ENCODE assay signal across 8 cellular contexts in the genomic region with DNA sequence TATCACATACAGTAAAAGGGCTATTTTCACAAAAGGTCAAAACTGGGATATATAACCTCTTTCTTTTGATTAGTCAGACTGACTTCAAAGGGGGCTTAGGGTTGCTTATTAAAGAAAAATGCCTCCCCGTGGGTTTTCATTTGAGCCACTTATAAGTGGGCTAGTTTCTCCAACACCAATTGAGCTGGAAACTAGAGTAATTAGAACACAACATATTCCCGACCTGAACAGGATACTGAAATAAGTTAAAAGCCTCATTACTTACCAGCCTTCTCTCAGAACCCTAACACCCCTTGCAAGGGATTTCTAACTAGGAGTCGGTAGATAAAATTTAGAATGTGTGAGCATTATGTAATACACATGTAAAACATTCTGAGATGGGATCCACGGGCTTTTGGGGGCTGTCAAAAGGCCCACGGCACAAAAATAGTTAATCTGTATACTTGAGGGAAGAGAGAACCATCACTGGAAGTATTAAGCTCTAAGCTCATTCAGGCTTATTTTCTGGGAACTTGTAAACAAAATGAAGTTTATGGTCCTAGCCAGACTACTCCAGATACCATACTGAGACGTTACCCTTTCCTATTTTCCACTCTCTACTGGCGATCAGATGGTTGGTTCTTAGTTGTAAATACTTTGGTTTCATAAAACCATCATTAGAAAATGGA. TPM values are rescaled to one million over a fixed set of nuclear protein-coding genes. Genes with fewer than 3 reads are reported as not detected.
A peak's percentile ranks its signal among the peaks of the same experiment; 100 is the strongest.
DNase-seq lines count a peak whose midpoint lies in the region; ATAC-seq and TF ChIP-seq lines count a peak whose summit lies in the region.

No MANE protein-coding gene starts in this region.

- no peak for DNase-seq in activated CD8-positive, alpha-beta memory T cell treated with anti-CD3 and anti-CD28 coated beads, Interleukin-2, amount 10 ng/mL, durations not matched to agents 7 days and 5 days
- DNase-seq in activated CD8-positive, alpha-beta memory T cell treated with anti-CD3 and anti-CD28 coated beads, Interleukin-2, amount 50 U/mL, for 48 hours: no peak
- no peak for DNase-seq in activated naive CD4-positive, alpha-beta T cell treated with anti-CD3 and anti-CD28 coated beads, Interleukin-2, amount 50 U/mL, for 72 hours (ENCODE audit: low spot score in 2 of 2)
- DNase-seq in tibial artery (no peak), NCI-H748 (lab: John Stamatoyannopoulos, UW; ENCODE audit: unreplicated experiment) (no peak), SKM-1 treated with dmso at 0.1 percent for 144 hours (lab: John Stamatoyannopoulos, UW; ENCODE audit: unreplicated experiment) (no peak)
- DNase-seq in stimulated activated CD4-positive, alpha-beta T cell treated with anti-CD3 and anti-CD28 coated beads, Interleukin-1b, Interleukin-23, amount 100 ng/mL, for 48 hours: no peak

- ATAC-seq in activated CD8-positive, alpha-beta memory T cell treated with anti-CD3 and anti-CD28 coated beads, Interleukin-2, amount 10 ng/mL, durations not matched to agents 7 days and 5 days: no peak
- no peak for ATAC-seq in activated naive CD4-positive, alpha-beta T cell treated with anti-CD3 and anti-CD28 coated beads, Interleukin-2, amount 50 U/mL, for 72 hours

- peak overlapping the region; percentile 100 for H3K27ac Mint-ChIP-seq in activated CD8-positive, alpha-beta memory T cell treated with anti-CD3 and anti-CD28 coated beads, Interleukin-2, amount 10 ng/mL, durations not matched to agents 7 days and 5 days
- peak overlapping the region; percentile 97 to 100 for H3K27ac Mint-ChIP-seq in activated naive CD4-positive, alpha-beta T cell treated with anti-CD3 and anti-CD28 coated beads, Interleukin-2, amount 50 U/mL, for 72 hours

- no peaks in the 10 kb centered on the region for H3K36me3 ChIP-seq in tibial artery

- peaks cover 66% of the 10 kb centered on the region for H3K4me1 Mint-ChIP-seq in activated CD8-positive, alpha-beta memory T cell treated with anti-CD3 and anti-CD28 coated beads, Interleukin-2, amount 10 ng/mL, durations not matched to agents 7 days and 5 days

- H3K27ac ChIP-seq in layer of hippocampus (ENCODE audit: low read depth, low read length) (peak overlapping the region; percentile 96), tibial artery (peak overlapping the region; percentile 90 to 97)

- CTCF ChIA-PET in activated CD8-positive, alpha-beta memory T cell treated with anti-CD3 and anti-CD28 coated beads, Interleukin-2, amount 10 ng/mL, durations not matched to agents 7 days and 5 days (lab: Charles Lee): interaction anchor here (0.7 to 4.2 kb wide), 12 partner anchors 15 to 89 kb away, joined by 3 to 58 read pairs (median 5); a partner anchor contains a TSS

- intact Hi-C loops in tibial artery (cut with DNase I; ENCODE audit: low total_unique reads): no loop called here

- no peaks in the 10 kb centered on the region for H3K9me3 ChIP-seq in tibial artery

- no peaks in the 10 kb centered on the region for H3K9me3 Mint-ChIP-seq in activated CD8-positive, alpha-beta memory T cell treated with anti-CD3 and anti-CD28 coated beads, Interleukin-2, amount 10 ng/mL, durations not matched to agents 7 days and 5 days (ENCODE audit: low read depth)
- H3K9me3 Mint-ChIP-seq in activated naive CD4-positive, alpha-beta T cell treated with anti-CD3 and anti-CD28 coated beads, Interleukin-2, amount 50 U/mL, for 72 hours: no peaks in the 10 kb centered on the region

- no peak for TF ChIP-seq CTCF in tibial artery (IDR thresholded peaks at IDR 0.05)

- peak overlapping the region; percentile 99 for H3K4me3 Mint-ChIP-seq in activated CD8-positive, alpha-beta memory T cell treated with anti-CD3 and anti-CD28 coated beads, Interleukin-2, amount 10 ng/mL, durations not matched to agents 7 days and 5 days

- no peaks in the 10 kb centered on the region for H3K27me3 Mint-ChIP-seq in activated CD8-positive, alpha-beta memory T cell treated with anti-CD3 and anti-CD28 coated beads, Interleukin-2, amount 10 ng/mL, durations not matched to agents 7 days and 5 days

- peak overlapping the region; percentile 60 to 83 for H3K4me3 ChIP-seq in tibial artery

- H3K36me3 Mint-ChIP-seq in activated CD8-positive, alpha-beta memory T cell treated with anti-CD3 and anti-CD28 coated beads, Interleukin-2, amount 10 ng/mL, durations not matched to agents 7 days and 5 days: peaks cover 17% of the 10 kb centered on the region
- H3K36me3 Mint-ChIP-seq in activated naive CD4-positive, alpha-beta T cell treated with anti-CD3 and anti-CD28 coated beads, Interleukin-2, amount 50 U/mL, for 72 hours: peaks cover 0 to 25% of the 10 kb centered on the region in 2 donors

- no peaks in the 10 kb centered on the region for H3K27me3 ChIP-seq in layer of hippocampus (ENCODE audit: control insufficient read depth, insufficient read depth, low read length)
- H3K27me3 ChIP-seq in tibial artery: no peaks in the 10 kb centered on the region

- peaks cover 0 to 55% (median 48%) of the 10 kb centered on the region in 4 donors for H3K4me1 ChIP-seq in tibial artery

RNA-seq across cellular contexts. Expression of a gene that starts 29.3 kb away (rescaled TPM):
- total RNA-seq in activated CD8-positive, alpha-beta memory T cell treated with anti-CD3 and anti-CD28 coated beads, Interleukin-2, amount 10 ng/mL, durations not matched to agents 7 days and 5 days: 100 to 1,000 TPM; 110 to 127 TPM
- 100 to 1,000 TPM; 105 to 122 TPM for total RNA-seq in activated naive CD4-positive, alpha-beta T cell treated with anti-CD3 and anti-CD28 coated beads, Interleukin-2, amount 50 U/mL, for 72 hours
